ENCODE assay signal across 18 cellular contexts in genomic region chr17:29909604-29910003, GRCh38. TPM values are rescaled to one million over a fixed set of nuclear protein-coding genes. Genes with fewer than 3 reads are reported as not detected.
A peak's percentile ranks its signal among the peaks of the same experiment; 100 is the strongest.
DNase-seq lines count a peak whose midpoint lies in the region; ATAC-seq and TF ChIP-seq lines count a peak whose summit lies in the region.
"Had no signal": no experiment of that assay in that cellular context is flagged by ENCODE, and none has a peak within 500 bp of the region (broad histone marks: within the 10 kb centered on the region; RNA-seq: fewer than 3 reads in every experiment).

No MANE protein-coding gene starts in this region.

- ATAC-seq in activated naive CD4-positive, alpha-beta T cell treated with anti-CD3 and anti-CD28 coated beads, Interleukin-2, amount 50 U/mL, for 72 hours: peak; percentile 88 to 90
- ATAC-seq in T-helper 17 cell (peak; percentile 54), esophagus mucosa (peak; percentile 81)

- no peak for TF ChIP-seq CTCF in type B pancreatic cell (conservative IDR thresholded peaks at IDR 0.05)

- no peak overlapping the region for H3K4me3 Mint-ChIP-seq in T-helper 17 cell
- H3K4me3 Mint-ChIP-seq in type B pancreatic cell: no peak overlapping the region
- H3K4me3 Mint-ChIP-seq: IgD-negative memory B cell had no signal

- peaks cover 5 to 25% of the 10 kb centered on the region in 2 donors for H3K36me3 Mint-ChIP-seq in activated naive CD4-positive, alpha-beta T cell treated with anti-CD3 and anti-CD28 coated beads, Interleukin-2, amount 50 U/mL, for 72 hours
- H3K36me3 Mint-ChIP-seq in T-helper 17 cell (ENCODE audit: low read depth) (peaks cover 2% of the 10 kb centered on the region), type B pancreatic cell (peaks cover 11% of the 10 kb centered on the region)

- H3K27me3 Mint-ChIP-seq in T-helper 17 cell (no peaks in the 10 kb centered on the region), type B pancreatic cell (no peaks in the 10 kb centered on the region)
- H3K27me3 Mint-ChIP-seq: IgD-negative memory B cell had no signal

- no peak overlapping the region for H3K27ac Mint-ChIP-seq in activated naive CD4-positive, alpha-beta T cell treated with anti-CD3 and anti-CD28 coated beads, Interleukin-2, amount 50 U/mL, for 72 hours
- H3K27ac Mint-ChIP-seq in T-helper 17 cell (no peak overlapping the region), type B pancreatic cell (peak overlapping the region; percentile 73)

- no peak for DNase-seq in activated naive CD4-positive, alpha-beta T cell treated with anti-CD3 and anti-CD28 coated beads, Interleukin-2, amount 50 U/mL, for 72 hours (ENCODE audit: low spot score in 2 of 2)
- DNase-seq in activated naive CD4-positive, alpha-beta T cell (lab: John Stamatoyannopoulos, UW): no peak
- DNase-seq in T-helper 17 cell (no peak), type B pancreatic cell (ENCODE audit: extremely low spot score, unreplicated experiment) (no peak), AML-193 (lab: John Stamatoyannopoulos, UW) (no peak), LoVo (ENCODE audit: low spot score) (no peak), H4 (ENCODE audit: low spot score) (no peak)
- DNase-seq: activated effector memory CD4-positive, alpha-beta T cell treated with Interleukin-2 at 50 U/mL for 16 hours; colonic mucosa; GOT3; NCI-H2029 treated with DMSO at 0.1 percent for 48 hours; NCI-H510A; retina; stimulated activated naive CD4-positive, alpha-beta T cell; SW 1271 had no signal

- H3K9me3 Mint-ChIP-seq in activated naive CD4-positive, alpha-beta T cell treated with anti-CD3 and anti-CD28 coated beads, Interleukin-2, amount 50 U/mL, for 72 hours: peaks cover 0 to 15% of the 10 kb centered on the region in 2 donors
- peaks cover 9% of the 10 kb centered on the region for H3K9me3 Mint-ChIP-seq in type B pancreatic cell

- H3K4me1 Mint-ChIP-seq in T-helper 17 cell: peaks cover 15% of the 10 kb centered on the region
- no peaks in the 10 kb centered on the region for H3K4me1 Mint-ChIP-seq in type B pancreatic cell (ENCODE audit: unreplicated experiment)

- no peaks in the 10 kb centered on the region for H3K9me3 ChIP-seq in T-helper 17 cell (ENCODE audit: control insufficient read depth, low read length, poor library complexity, severe bottlenecking)
- H3K9me3 ChIP-seq: colonic mucosa, neutrophil had no signal

RNA-seq across cellular contexts. Expression of gene SSH2, which starts 20.4 kb away (rescaled TPM):
- 10 to 100 TPM; 43.6 to 62.2 TPM for total RNA-seq in activated naive CD4-positive, alpha-beta T cell treated with anti-CD3 and anti-CD28 coated beads, Interleukin-2, amount 50 U/mL, for 72 hours
- total RNA-seq in T-helper 17 cell (10 to 100 TPM; 72.2 to 72.7 TPM), esophagus mucosa (17.3 TPM), type B pancreatic cell (ENCODE audit: low replicate concordance) (23.8 and 29.7 TPM in 2 replicates)
- 6.5 and 9.4 TPM in 2 replicates for total RNA-seq in H4 (2014; rRNA removed; shearing (Covaris generic))

RNA-seq across cellular contexts. Expression of gene EFCAB5, which starts 31.8 kb away (rescaled TPM):
- under 1 TPM; 0.18 to 0.84 TPM for total RNA-seq in activated naive CD4-positive, alpha-beta T cell treated with anti-CD3 and anti-CD28 coated beads, Interleukin-2, amount 50 U/mL, for 72 hours
- under 1 TPM in 1 of 2 donors, not detected in 1; 0.55 TPM for total RNA-seq in T-helper 17 cell
- total RNA-seq in esophagus mucosa: not detected
- total RNA-seq in type B pancreatic cell (ENCODE audit: low replicate concordance): 0.29 and 0.43 TPM in 2 replicates
- total RNA-seq in H4 (2014; rRNA removed; shearing (Covaris generic)): 0.58 TPM in 1 of 2 replicates, not detected in the other
